In genomic region chr4:81527115-81527514, GRCh38 we compare ENCODE assay signal across 1 cellular context.
TF ChIP-seq lines count a peak whose summit lies in the region.

No MANE protein-coding gene starts in this region.

TF ChIP-seq in HepG2, 621 proteins besides CTCF, POLR2A, EP300 and RAD21:
- TF ChIP-seq PAX8 (CRISPR knock-in tag; IDR thresholded peaks at IDR 0.05; ENCODE audit: borderline replicate concordance) = no peak
- no peak for TF ChIP-seq ZZZ3 (CRISPR knock-in tag; IDR thresholded peaks at IDR 0.05; ENCODE audit: borderline replicate concordance)
- TF ChIP-seq ZNF563 (CRISPR knock-in tag; IDR thresholded peaks at IDR 0.05) = no peak
